Comparison of ENCODE assay signal across 13 cellular contexts in the genomic region with DNA sequence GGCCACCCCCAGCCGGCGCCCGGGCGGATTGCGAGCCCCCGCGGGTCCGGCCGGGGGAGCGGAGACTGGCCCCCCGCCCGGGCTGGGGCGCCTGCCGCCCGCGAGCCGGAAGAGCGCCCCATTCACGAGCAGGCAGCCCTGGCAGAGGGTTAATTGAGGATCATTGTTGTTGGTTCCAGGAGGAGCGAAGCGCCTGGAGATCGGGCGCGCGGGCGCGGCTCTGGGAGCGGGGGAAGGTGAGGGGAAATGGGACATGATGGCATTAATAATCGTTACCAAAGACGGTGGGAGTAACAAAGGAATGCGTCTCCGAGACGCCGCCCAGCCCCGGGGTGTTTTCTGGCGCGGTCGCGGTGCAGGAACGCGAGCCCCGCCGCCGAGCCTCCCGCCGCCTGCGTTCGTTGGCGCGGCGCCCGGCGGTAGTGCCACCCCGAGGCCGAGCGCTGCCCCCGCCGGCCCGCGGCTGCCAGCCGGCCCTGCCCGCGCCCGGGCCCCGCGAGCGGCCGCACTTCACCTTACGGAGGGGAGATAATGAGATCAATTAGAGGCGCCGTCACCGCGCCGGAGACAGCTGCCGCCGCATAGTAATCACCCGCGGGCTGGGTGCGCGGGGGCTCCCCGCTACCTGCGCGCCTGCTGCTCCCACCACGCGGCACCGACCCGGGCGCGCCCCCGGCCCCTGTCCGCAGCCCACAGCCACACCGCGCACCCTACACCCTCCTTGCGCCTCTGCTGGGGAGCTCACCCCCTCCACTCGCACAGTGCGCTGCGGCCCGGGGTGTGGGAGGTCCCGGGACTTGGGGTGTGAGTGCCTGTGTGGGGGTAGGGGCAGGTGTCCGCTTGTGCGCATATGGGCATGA. TPM values are rescaled to one million over a fixed set of nuclear protein-coding genes. Genes with fewer than 3 reads are reported as not detected.
A peak's percentile ranks its signal among the peaks of the same experiment; 100 is the strongest.
DNase-seq lines count a peak whose midpoint lies in the region; ATAC-seq lines count a peak whose summit lies in the region.
"Had no signal": no experiment of that assay in that cellular context is flagged by ENCODE, and none has a peak within 500 bp of the region (broad histone marks: within the 10 kb centered on the region; RNA-seq: fewer than 3 reads in every experiment).

No MANE protein-coding gene starts in this region.

- H3K9me3 Mint-ChIP-seq in immature natural killer cell, result no peaks in the 10 kb centered on the region
- H3K9me3 Mint-ChIP-seq: activated naive CD4-positive, alpha-beta T cell treated with anti-CD3 and anti-CD28 coated beads for 36 hours had no signal

- intact Hi-C loops in left ventricle myocardium superior (cut with micrococcal nuclease), result no loop called here

- peaks cover 10 to 20% (median 11%) of the 10 kb centered on the region in 3 donors for H3K27me3 Mint-ChIP-seq in immature natural killer cell (ENCODE audit: low read depth in 3 of 3)

- no peaks in the 10 kb centered on the region for H3K36me3 Mint-ChIP-seq in immature natural killer cell

- no peaks in the 10 kb centered on the region for H3K4me1 Mint-ChIP-seq in immature natural killer cell

- no peak overlapping the region for H3K4me3 Mint-ChIP-seq in immature natural killer cell
- H3K4me3 Mint-ChIP-seq: activated naive CD4-positive, alpha-beta T cell treated with anti-CD3 and anti-CD28 coated beads for 36 hours had no signal

- peak; percentile 55 for ATAC-seq in left ventricle myocardium superior
- ATAC-seq in HG03354 (IDR thresholded peaks at IDR 0.05; ENCODE audit: poor library complexity, severe bottlenecking, unreplicated experiment), result no peak

- peak; percentile 33 for DNase-seq in DMS79 treated with DMSO at 0.1 percent for 48 hours (lab: John Stamatoyannopoulos, UW)
- DNase-seq in NCI-H748 treated with DMSO at 0.1 percent for 48 hours (lab: John Stamatoyannopoulos, UW), result peak; percentile 54
- no peak for DNase-seq in left ventricle myocardium superior
- DNase-seq in retina, result peak; percentile 81
- DNase-seq in HuH-7 (ENCODE audit: low spot score), result no peak
- no peak for DNase-seq in immature natural killer cell
- no peak for DNase-seq in activated gamma-delta T cell (lab: John Stamatoyannopoulos, UW)
- DNase-seq: activated CD4-positive, CD25-positive, alpha-beta regulatory T cell treated with anti-CD3 and anti-CD28 coated beads, Interleukin-2, amount 50 U/mL, for 72 hours; activated naive CD4-positive, alpha-beta T cell treated with anti-CD3 and anti-CD28 coated beads for 36 hours; lower lobe of right lung; MV-4-11; PC-9 had no signal

- H3K27ac Mint-ChIP-seq in immature natural killer cell, result no peak overlapping the region
- H3K27ac Mint-ChIP-seq: activated naive CD4-positive, alpha-beta T cell treated with anti-CD3 and anti-CD28 coated beads for 36 hours had no signal

RNA-seq across cellular contexts. Expression of gene ZNF536, which starts 2.8 kb away (rescaled TPM):
- total RNA-seq in left ventricle myocardium superior, result 6.4 TPM
- not detected for polyA plus RNA-seq in immature natural killer cell
- total RNA-seq: activated naive CD4-positive, alpha-beta T cell treated with anti-CD3 and anti-CD28 coated beads for 36 hours; PC-9 had no signal

Comparison
In these comparisons a context has a peak if more than half of its experiments do, and no peak if none do; other contexts are left out.
1. DNase-seq: peak in DMS79 treated with DMSO at 0.1 percent for 48 hours (single experiment), NCI-H748 treated with DMSO at 0.1 percent for 48 hours (single experiment) and retina (single experiment); none in left ventricle myocardium superior (single experiment), HuH-7 (single experiment), immature natural killer cell (0 of 3) and activated gamma-delta T cell (single experiment).